In genomic region chr22:46372686-46373085, GRCh38 we compare ENCODE assay signal across 22 cellular contexts.
"Had no signal": no experiment of that assay in that cellular context is flagged by ENCODE, and none has a peak within 500 bp of the region (broad histone marks: within the 10 kb centered on the region; RNA-seq: fewer than 3 reads in every experiment).

No MANE protein-coding gene starts in this region.

- DNase-seq: activated CD4-positive, alpha-beta T cell treated with anti-CD3 and anti-CD28 coated beads, Interleukin-2, amount 50 U/mL, for 1 hour; activated effector memory CD4-positive, alpha-beta T cell treated with anti-CD3 and anti-CD28 coated beads, Interleukin-2, amount 50 U/mL, for 16 hours; activated T-cell treated with anti-CD3 and anti-CD28 coated beads, Interleukin-2, amount 50 U/mL, for 72 hours; amygdala; caudate nucleus; left ventricle myocardium superior; naive B cell; sigmoid colon; stimulated activated CD4-positive, alpha-beta T cell treated with anti-CD3 and anti-CD28 coated beads, Interleukin-4, amount 100 ng/mL, for 4 hours; stimulated activated naive B cell treated with anti-CD40 and anti-IgM and Interleukin-4, amounts not matched to agents 10 μg/mL and 1 μg/mL and 100 μg/mL, for 72 hours; T-helper 9 cell; upper lobe of right lung had no signal

- H3K27me3 ChIP-seq: body of pancreas, heart left ventricle, upper lobe of right lung had no signal

- H3K4me1 ChIP-seq: gastroesophageal sphincter, parathyroid adenoma, sigmoid colon had no signal

- H3K27ac ChIP-seq: body of pancreas, coronary artery, gastroesophageal sphincter, heart left ventricle, parathyroid adenoma, sigmoid colon, thoracic aorta, upper lobe of right lung had no signal

- H3K36me3 ChIP-seq: gastroesophageal sphincter, sigmoid colon, thoracic aorta, upper lobe of right lung had no signal

- H2AFZ ChIP-seq: parathyroid adenoma had no signal

- H3K4me3 Mint-ChIP-seq: activated T-cell treated with anti-CD3 and anti-CD28 coated beads, Interleukin-2, amount 50 U/mL, for 72 hours; stimulated activated naive B cell treated with anti-CD40 and anti-IgM and Interleukin-4, amounts not matched to agents 10 μg/mL and 1 μg/mL and 100 μg/mL, for 72 hours had no signal

- H3K79me2 ChIP-seq: parathyroid adenoma had no signal

- H3K4me3 ChIP-seq: body of pancreas, coronary artery, gastroesophageal sphincter, heart left ventricle, mucosa of descending colon, sigmoid colon, thoracic aorta, upper lobe of right lung had no signal

- H3K9me3 ChIP-seq: body of pancreas, sigmoid colon, upper lobe of right lung had no signal

- H3K9ac ChIP-seq: parathyroid adenoma had no signal

- H3K27ac Mint-ChIP-seq: activated naive CD4-positive, alpha-beta T cell treated with anti-CD3 and anti-CD28 coated beads, Interleukin-2, amount 50 U/mL, for 72 hours; activated T-cell treated with anti-CD3 and anti-CD28 coated beads, Interleukin-2, amount 50 U/mL, for 72 hours; stimulated activated naive B cell treated with anti-CD40 and anti-IgM and Interleukin-4, amounts not matched to agents 10 μg/mL and 1 μg/mL and 100 μg/mL, for 72 hours had no signal

- ATAC-seq: activated naive CD4-positive, alpha-beta T cell treated with anti-CD3 and anti-CD28 coated beads, Interleukin-2, amount 50 U/mL, for 72 hours; activated T-cell treated with anti-CD3 and anti-CD28 coated beads, Interleukin-2, amount 50 U/mL, for 72 hours; body of pancreas; esophagus mucosa; gastroesophageal sphincter; heart left ventricle; left ventricle myocardium superior; mucosa of descending colon; SK-N-SH treated with all-trans-retinoic acid at 6 μM for 48 hours; stimulated activated naive B cell treated with anti-CD40 and anti-IgM and Interleukin-4, amounts not matched to agents 10 μg/mL and 1 μg/mL and 100 μg/mL, for 72 hours; upper lobe of right lung had no signal
